In the genomic region with DNA sequence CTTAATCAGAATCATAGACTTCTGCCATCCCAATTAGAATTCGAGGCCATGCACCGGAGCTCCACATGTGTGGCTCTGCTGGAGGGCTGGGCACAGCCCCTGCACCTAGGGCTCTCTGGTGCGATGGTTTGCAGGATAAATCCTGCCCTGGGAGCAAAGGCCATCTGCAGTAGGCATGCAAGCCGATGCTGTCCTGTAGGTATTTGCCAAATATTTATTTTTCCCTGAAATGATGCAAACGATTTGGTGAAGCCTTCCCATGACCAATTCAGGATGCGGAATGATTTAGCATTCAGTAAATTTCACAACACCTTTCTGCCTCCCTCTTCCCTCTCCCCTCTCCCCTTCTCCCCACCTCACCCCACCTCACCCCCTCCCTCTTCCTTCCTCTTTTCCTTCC, we compare ENCODE assay signal across 35 cellular contexts.
"Had no signal": no experiment of that assay in that cellular context is flagged by ENCODE, and none has a peak within 500 bp of the region (broad histone marks: within the 10 kb centered on the region; RNA-seq: fewer than 3 reads in every experiment).

No MANE protein-coding gene starts in this region.

- DNase-seq: activated CD4-positive, alpha-beta memory T cell treated with anti-CD3 and anti-CD28 coated beads for 36 hours; activated CD4-positive, alpha-beta T cell treated with anti-CD3 and anti-CD28 coated beads for 36 hours; activated CD4-positive, alpha-beta T cell treated with anti-CD3 and anti-CD28 coated beads, Interleukin-2, amount 10 ng/mL, durations not matched to agents 24 days and 14 days; activated CD4-positive, CD25-positive, alpha-beta regulatory T cell; activated CD4-positive, CD25-positive, alpha-beta regulatory T cell treated with anti-CD3 and anti-CD28 coated beads, Interleukin-2, amount 50 U/mL, for 72 hours; activated CD8-positive, alpha-beta memory T cell treated with anti-CD3 and anti-CD28 coated beads, Interleukin-2, amount 10 ng/mL, durations not matched to agents 7 days and 5 days; activated CD8-positive, alpha-beta memory T cell treated with anti-CD3 and anti-CD28 coated beads, Interleukin-2, amount 50 U/mL, for 4 hours; activated CD8-positive, alpha-beta T cell treated with anti-CD3 and anti-CD28 coated beads, Interleukin-2, amount 10 ng/mL, durations not matched to agents 7 days and 5 days; activated effector memory CD4-positive, alpha-beta T cell treated with anti-CD3 and anti-CD28 coated beads, Interleukin-2, amount 50 U/mL, for 16 hours; activated naive CD4-positive, alpha-beta T cell treated with anti-CD3 and anti-CD28 coated beads for 36 hours; activated naive CD8-positive, alpha-beta T cell treated with anti-CD3 and anti-CD28 coated beads for 36 hours; activated naive CD8-positive, alpha-beta T cell treated with anti-CD3 and anti-CD28 coated beads, Interleukin-2, amount 50 U/mL, for 24 hours; activated T-cell treated with anti-CD3 and anti-CD28 coated beads, Interleukin-2, amount 50 U/mL, for 1 hour; activated T-cell treated with anti-CD3 and anti-CD28 coated beads, Interleukin-2, amount 50 U/mL, for 48 hours; adrenal gland; amygdala; body of pancreas; central memory CD4-positive, alpha-beta T cell; cerebellar nuclear complex; dorsolateral prefrontal cortex; effector memory CD4-positive, alpha-beta T cell; erythroblast; foreskin melanocyte; head of caudate nucleus; T-helper 1 cell; T-helper 17 cell; T1000; WERI-Rb-1 had no signal

- H3K27me3 Mint-ChIP-seq: activated CD4-positive, alpha-beta memory T cell treated with anti-CD3 and anti-CD28 coated beads for 36 hours; activated CD4-positive, alpha-beta T cell treated with anti-CD3 and anti-CD28 coated beads for 36 hours; activated CD4-positive, alpha-beta T cell treated with anti-CD3 and anti-CD28 coated beads, Interleukin-2, amount 10 ng/mL, durations not matched to agents 24 days and 14 days; activated CD8-positive, alpha-beta memory T cell treated with anti-CD3 and anti-CD28 coated beads, Interleukin-2, amount 10 ng/mL, durations not matched to agents 7 days and 5 days; activated naive CD4-positive, alpha-beta T cell treated with anti-CD3 and anti-CD28 coated beads, Interleukin-2, amount 50 U/mL, for 24 hours; activated naive CD8-positive, alpha-beta T cell treated with anti-CD3 and anti-CD28 coated beads, Interleukin-2, amount 50 U/mL, for 24 hours; T-helper 17 cell had no signal

- H3K4me1 Mint-ChIP-seq: activated CD4-positive, alpha-beta T cell treated with anti-CD3 and anti-CD28 coated beads for 36 hours; activated CD4-positive, alpha-beta T cell treated with anti-CD3 and anti-CD28 coated beads, Interleukin-2, amount 10 ng/mL, durations not matched to agents 24 days and 14 days; activated CD8-positive, alpha-beta memory T cell treated with anti-CD3 and anti-CD28 coated beads, Interleukin-2, amount 10 ng/mL, durations not matched to agents 7 days and 5 days; activated naive CD4-positive, alpha-beta T cell treated with anti-CD3 and anti-CD28 coated beads, Interleukin-2, amount 50 U/mL, for 24 hours; activated naive CD8-positive, alpha-beta T cell treated with anti-CD3 and anti-CD28 coated beads for 36 hours; activated naive CD8-positive, alpha-beta T cell treated with anti-CD3 and anti-CD28 coated beads, Interleukin-2, amount 50 U/mL, for 24 hours; T-helper 17 cell had no signal

- H3K27ac ChIP-seq: adrenal gland, body of pancreas, coronary artery, dorsolateral prefrontal cortex, esophagus muscularis mucosa, WERI-Rb-1 had no signal

- H3K27me3 ChIP-seq: adrenal gland, body of pancreas, dorsolateral prefrontal cortex, esophagus muscularis mucosa had no signal

- H3K4me1 ChIP-seq: adrenal gland, body of pancreas, esophagus muscularis mucosa had no signal

- H3K4me3 Mint-ChIP-seq: activated CD4-positive, alpha-beta memory T cell treated with anti-CD3 and anti-CD28 coated beads for 36 hours; activated CD4-positive, alpha-beta T cell treated with anti-CD3 and anti-CD28 coated beads for 36 hours; activated CD4-positive, alpha-beta T cell treated with anti-CD3 and anti-CD28 coated beads, Interleukin-2, amount 10 ng/mL, durations not matched to agents 24 days and 14 days; activated CD8-positive, alpha-beta memory T cell treated with anti-CD3 and anti-CD28 coated beads, Interleukin-2, amount 10 ng/mL, durations not matched to agents 7 days and 5 days; activated CD8-positive, alpha-beta T cell treated with anti-CD3 and anti-CD28 coated beads, Interleukin-2, amount 10 ng/mL, durations not matched to agents 7 days and 5 days; activated naive CD4-positive, alpha-beta T cell treated with anti-CD3 and anti-CD28 coated beads for 36 hours; activated naive CD4-positive, alpha-beta T cell treated with anti-CD3 and anti-CD28 coated beads, Interleukin-2, amount 50 U/mL, for 24 hours; activated naive CD8-positive, alpha-beta T cell treated with anti-CD3 and anti-CD28 coated beads for 36 hours; activated naive CD8-positive, alpha-beta T cell treated with anti-CD3 and anti-CD28 coated beads, Interleukin-2, amount 50 U/mL, for 24 hours; activated T-helper 1 cell treated with anti-CD3 and anti-CD28 coated beads, Interleukin-12 subunit alpha, Interleukin-12 subunit beta, Interleukin-2, Interleukin-4 antibody, amounts not matched to agents 30 ng/mL and 10 ng/mL and 1 ng/mL, durations not matched to agents 14 hours and 24 hours and 36 hours; dendritic cell treated with granulocyte-macrophage colony-stimulating factor and Interleukin-4, amounts not matched to agents 40 ng/mL and 50 ng/mL, for 4 days; T-helper 17 cell; T-helper 2 cell treated with Interferon-gamma antibody and Interleukin-4, amounts not matched to agents 5 μg/mL and 100 μg/mL, for 36 hours had no signal

- H3K36me3 ChIP-seq: adrenal gland, esophagus muscularis mucosa, WERI-Rb-1 had no signal

- H3K9me3 ChIP-seq: adrenal gland had no signal

- H3K27ac Mint-ChIP-seq: activated CD4-positive, alpha-beta memory T cell treated with anti-CD3 and anti-CD28 coated beads for 36 hours; activated CD4-positive, alpha-beta T cell treated with anti-CD3 and anti-CD28 coated beads for 36 hours; activated CD4-positive, alpha-beta T cell treated with anti-CD3 and anti-CD28 coated beads, Interleukin-2, amount 10 ng/mL, durations not matched to agents 24 days and 14 days; activated CD8-positive, alpha-beta memory T cell treated with anti-CD3 and anti-CD28 coated beads, Interleukin-2, amount 10 ng/mL, durations not matched to agents 7 days and 5 days; activated CD8-positive, alpha-beta T cell treated with anti-CD3 and anti-CD28 coated beads, Interleukin-2, amount 10 ng/mL, durations not matched to agents 7 days and 5 days; activated naive CD4-positive, alpha-beta T cell treated with anti-CD3 and anti-CD28 coated beads for 36 hours; activated naive CD4-positive, alpha-beta T cell treated with anti-CD3 and anti-CD28 coated beads, Interleukin-2, amount 50 U/mL, for 24 hours; activated naive CD8-positive, alpha-beta T cell treated with anti-CD3 and anti-CD28 coated beads for 36 hours; activated naive CD8-positive, alpha-beta T cell treated with anti-CD3 and anti-CD28 coated beads, Interleukin-2, amount 50 U/mL, for 24 hours; activated T-helper 1 cell treated with anti-CD3 and anti-CD28 coated beads, Interleukin-12 subunit alpha, Interleukin-12 subunit beta, Interleukin-2, Interleukin-4 antibody, amounts not matched to agents 30 ng/mL and 10 ng/mL and 1 ng/mL, durations not matched to agents 14 hours and 24 hours and 36 hours; activated T-helper 2 cell treated with anti-CD3 and anti-CD28 coated beads, Interferon-gamma antibody, Interleukin-2, Interleukin-4, amounts not matched to agents 10 μg/mL and 5 μg/mL and 100 μg/mL, durations not matched to agents 14 hours and 24 hours and 36 hours; dendritic cell treated with granulocyte-macrophage colony-stimulating factor and Interleukin-4, amounts not matched to agents 40 ng/mL and 50 ng/mL, for 4 days; T-helper 17 cell; T-helper 2 cell treated with Interferon-gamma antibody and Interleukin-4, amounts not matched to agents 5 μg/mL and 100 μg/mL, for 36 hours had no signal

- ATAC-seq: activated CD4-positive, alpha-beta T cell treated with anti-CD3 and anti-CD28 coated beads for 36 hours; activated CD8-positive, alpha-beta memory T cell treated with anti-CD3 and anti-CD28 coated beads, Interleukin-2, amount 10 ng/mL, durations not matched to agents 7 days and 5 days; activated CD8-positive, alpha-beta T cell treated with anti-CD3 and anti-CD28 coated beads, Interleukin-2, amount 10 ng/mL, durations not matched to agents 7 days and 5 days; activated naive CD8-positive, alpha-beta T cell treated with anti-CD3 and anti-CD28 coated beads, Interleukin-2, amount 50 U/mL, for 24 hours; body of pancreas; T-helper 17 cell had no signal

- H3K4me3 ChIP-seq: adrenal gland, body of pancreas, coronary artery, dorsolateral prefrontal cortex, esophagus muscularis mucosa had no signal

- H3K36me3 Mint-ChIP-seq: activated CD8-positive, alpha-beta memory T cell treated with anti-CD3 and anti-CD28 coated beads, Interleukin-2, amount 10 ng/mL, durations not matched to agents 7 days and 5 days had no signal
